27 cellular contexts compared by ENCODE assay signal in genomic region chr5:68452286-68452685, GRCh38.
"Had no signal": no experiment of that assay in that cellular context is flagged by ENCODE, and none has a peak within 500 bp of the region (broad histone marks: within the 10 kb centered on the region; RNA-seq: fewer than 3 reads in every experiment).

No MANE protein-coding gene starts in this region.

- H3K36me3 ChIP-seq: gastrocnemius medialis, lower lobe of right lung, neutrophil, stomach, tibial artery, upper lobe of left lung had no signal

- H3K4me1 ChIP-seq: lower lobe of right lung, testis had no signal

- H3K9ac ChIP-seq: parathyroid adenoma had no signal

- H3K27me3 ChIP-seq: dorsolateral prefrontal cortex, gastrocnemius medialis, neutrophil, stomach, testis, tibial artery, upper lobe of left lung had no signal

- DNase-seq: dorsolateral prefrontal cortex; effector CD4-positive, alpha-beta T cell; foreskin fibroblast; gastrocnemius medialis; head of caudate nucleus; left ventricle myocardium superior; lower lobe of right lung; mucosa of descending colon; naive B cell; stimulated activated CD4-positive, alpha-beta T cell treated with anti-CD3 and anti-CD28 coated beads, Interleukin-12 subunit alpha, Interleukin-12 subunit beta, amount 100 ng/mL, for 4 hours; stimulated activated CD4-positive, alpha-beta T cell treated with anti-CD3 and anti-CD28 coated beads, Interleukin-1b, Interleukin-23, amount 100 ng/mL, for 48 hours; stimulated activated CD4-positive, alpha-beta T cell treated with anti-CD3 and anti-CD28 coated beads, Interleukin-4, amount 100 ng/mL, for 1 hour; stimulated activated CD8-positive, alpha-beta memory T cell treated with anti-CD3 and anti-CD28 coated beads, Interleukin-4, amount 100 ng/mL, for 48 hours; stimulated activated naive CD4-positive, alpha-beta T cell; stomach; substantia nigra; testis; tibial artery; upper lobe of left lung had no signal

- FAIRE-seq: keratinocyte, urothelium cell line had no signal

- H3K27ac ChIP-seq: dorsolateral prefrontal cortex, gastrocnemius medialis, lower lobe of right lung, neutrophil, parathyroid adenoma, stomach, testis, tibial artery, upper lobe of left lung had no signal

- ATAC-seq: esophagus mucosa; gastrocnemius medialis; left ventricle myocardium superior; lower lobe of right lung; mucosa of descending colon; natural killer cell treated with Interleukin-12 subunit alpha and Interleukin-12 subunit beta and Interleukin-15 and Interleukin-18, amount 100 ng/mL, for 72 hours; sciatic nerve had no signal

- H3K4me2 ChIP-seq: smooth muscle cell had no signal

- H3K4me3 ChIP-seq: dorsolateral prefrontal cortex, gastrocnemius medialis, lower lobe of right lung, mucosa of descending colon, smooth muscle cell, stomach, testis, tibial artery, upper lobe of left lung had no signal

- H2AFZ ChIP-seq: parathyroid adenoma had no signal

- H3K9me3 ChIP-seq: gastrocnemius medialis, lower lobe of right lung, mucosa of descending colon, neutrophil, stomach, testis, tibial artery, upper lobe of left lung had no signal

- H3K79me2 ChIP-seq: parathyroid adenoma had no signal
